7 cellular contexts compared by ENCODE assay signal in the genomic region with DNA sequence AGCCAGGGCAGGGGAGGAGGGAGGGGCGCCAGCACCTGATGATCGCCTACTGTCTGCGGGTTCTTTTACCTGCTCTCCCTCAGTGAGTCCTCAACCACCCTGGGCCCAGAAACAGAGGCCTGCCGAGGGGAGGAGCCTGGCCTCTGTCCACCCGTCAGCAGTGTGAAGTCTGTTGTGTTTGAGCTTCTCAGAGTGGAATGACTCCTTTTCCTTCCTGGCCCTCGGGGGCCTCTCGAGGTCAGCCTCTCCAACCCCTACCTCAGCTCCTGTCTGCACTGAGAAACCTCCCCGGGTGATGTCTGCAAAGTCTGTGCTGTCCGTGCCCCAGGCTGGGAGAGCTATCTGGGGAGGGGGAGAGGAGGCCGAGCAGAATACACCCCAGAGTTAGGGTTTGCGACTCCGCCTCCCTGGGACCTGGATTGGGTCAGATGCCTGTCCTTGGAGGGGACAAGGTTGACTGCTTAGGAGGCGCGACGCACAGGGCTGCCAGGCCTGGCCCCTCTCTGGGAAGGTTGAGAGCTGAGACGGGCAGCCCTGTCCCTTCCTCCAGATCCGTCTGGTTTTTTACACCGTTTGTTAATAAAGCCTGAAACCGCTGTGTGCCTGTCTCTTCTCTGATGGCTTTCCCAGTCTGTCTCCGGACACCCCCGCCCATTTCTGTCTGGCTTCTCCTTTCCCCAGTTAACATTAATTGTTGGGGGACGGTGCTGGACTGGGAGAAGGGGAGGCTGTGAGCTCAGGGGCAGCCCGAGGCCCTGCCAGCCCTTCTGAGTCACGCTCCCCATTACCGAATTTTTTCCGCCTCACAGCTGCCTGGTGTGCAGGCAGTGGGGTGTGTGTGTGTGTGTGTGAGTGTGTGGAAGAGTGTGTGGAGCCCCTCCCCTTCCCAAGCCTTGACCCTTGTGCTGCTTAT. TPM values are rescaled to one million over a fixed set of nuclear protein-coding genes. Genes with fewer than 3 reads are reported as not detected.
DNase-seq lines count a peak whose midpoint lies in the region; ATAC-seq and TF ChIP-seq lines count a peak whose summit lies in the region.

No MANE protein-coding gene starts in this region.

- DNase-seq in HS-27A (ENCODE audit: low read depth) (peak; percentile 92), WTC11 (ENCODE audit: low spot score) (no peak), dermis microvascular lymphatic vessel endothelial cell (ENCODE audit: low read depth in 2 of 2) (peak; percentile 74 to 89), mesothelial cell of epicardium (ENCODE audit: low spot score in 2 of 2, unreplicated experiment in 2 of 2) (no peak), ecto neural progenitor cell (ENCODE audit: low spot score) (no peak), pons (ENCODE audit: low spot score) (no peak)
- no peak for DNase-seq in stimulated activated naive CD8-positive, alpha-beta T cell treated with anti-CD3 and anti-CD28 coated beads, Interleukin-15, amount 100 ng/mL, for 72 hours

- TF ChIP-seq CTCF in WTC11 (IDR thresholded peaks at IDR 0.05) (no peak), mesothelial cell of epicardium (IDR thresholded peaks at IDR 0.05; ENCODE audit: unreplicated experiment) (no peak)

- H3K9me3 Mint-ChIP-seq in WTC11: no peaks in the 10 kb centered on the region
- no peaks in the 10 kb centered on the region for H3K9me3 Mint-ChIP-seq in mesothelial cell of epicardium
- H3K9me3 Mint-ChIP-seq in stimulated activated naive CD8-positive, alpha-beta T cell treated with anti-CD3 and anti-CD28 coated beads, Interleukin-15, amount 100 ng/mL, for 72 hours: no peaks in the 10 kb centered on the region

- CTCF ChIA-PET in WTC11 (lab: Charles Lee): interaction anchor here (0.9 to 13.5 kb wide), 7 partner anchors 17 to 341 kb away, joined by 3 to 96 read pairs (median 4); a partner anchor contains a TSS

- ATAC-seq in WTC11: peak; percentile 12
- ATAC-seq in stimulated activated naive CD8-positive, alpha-beta T cell treated with anti-CD3 and anti-CD28 coated beads, Interleukin-15, amount 100 ng/mL, for 72 hours: no peak

- H3K4me1 Mint-ChIP-seq in WTC11 (peaks cover 19% of the 10 kb centered on the region), mesothelial cell of epicardium (peaks cover 23% of the 10 kb centered on the region)
- peaks cover 39% of the 10 kb centered on the region for H3K4me1 Mint-ChIP-seq in stimulated activated naive CD8-positive, alpha-beta T cell treated with anti-CD3 and anti-CD28 coated beads, Interleukin-15, amount 100 ng/mL, for 72 hours

- peak overlapping the region; percentile 53 for H3K4me3 Mint-ChIP-seq in WTC11
- peak overlapping the region; percentile 56 for H3K4me3 Mint-ChIP-seq in mesothelial cell of epicardium
- peak overlapping the region; percentile 45 to 61 for H3K4me3 Mint-ChIP-seq in stimulated activated naive CD8-positive, alpha-beta T cell treated with anti-CD3 and anti-CD28 coated beads, Interleukin-15, amount 100 ng/mL, for 72 hours

- H3K27me3 Mint-ChIP-seq in WTC11 (ENCODE audit: low read depth) (peaks cover 3% of the 10 kb centered on the region), mesothelial cell of epicardium (ENCODE audit: low read depth) (no peaks in the 10 kb centered on the region)
- peaks cover 10% of the 10 kb centered on the region for H3K27me3 Mint-ChIP-seq in stimulated activated naive CD8-positive, alpha-beta T cell treated with anti-CD3 and anti-CD28 coated beads, Interleukin-15, amount 100 ng/mL, for 72 hours

- H3K36me3 Mint-ChIP-seq in WTC11 (no peaks in the 10 kb centered on the region), mesothelial cell of epicardium (no peaks in the 10 kb centered on the region)

- H3K27ac Mint-ChIP-seq in WTC11 (peak overlapping the region; percentile 9; the same call in 1 of the 2 replicates), mesothelial cell of epicardium (peak overlapping the region; percentile 86)
- peak overlapping the region in 1 of 2 donors; percentile 79 for H3K27ac Mint-ChIP-seq in stimulated activated naive CD8-positive, alpha-beta T cell treated with anti-CD3 and anti-CD28 coated beads, Interleukin-15, amount 100 ng/mL, for 72 hours

- POLR2A ChIA-PET in WTC11 (lab: Charles Lee): interaction anchor here (0.6 to 1.3 kb wide), 5 partner anchors 11 to 580 kb away, joined by 4 to 5 read pairs (median 4); a partner anchor contains a TSS

TF ChIP-seq in WTC11, 78 proteins besides CTCF, POLR2A, EP300 and RAD21:
- TF ChIP-seq MXD4 (CRISPR knock-in tag; IDR thresholded peaks at IDR 0.05; ENCODE audit: borderline replicate concordance): no peak
- TF ChIP-seq OVOL2 (CRISPR knock-in tag; IDR thresholded peaks at IDR 0.05; ENCODE audit: borderline replicate concordance): no peak
- TF ChIP-seq ZNF219 (CRISPR knock-in tag; IDR thresholded peaks at IDR 0.05; ENCODE audit: borderline replicate concordance): no peak
- TF ChIP-seq ZBTB21 (CRISPR knock-in tag; IDR thresholded peaks at IDR 0.05; ENCODE audit: borderline replicate concordance): no peak
- TF ChIP-seq, protein P1, sequence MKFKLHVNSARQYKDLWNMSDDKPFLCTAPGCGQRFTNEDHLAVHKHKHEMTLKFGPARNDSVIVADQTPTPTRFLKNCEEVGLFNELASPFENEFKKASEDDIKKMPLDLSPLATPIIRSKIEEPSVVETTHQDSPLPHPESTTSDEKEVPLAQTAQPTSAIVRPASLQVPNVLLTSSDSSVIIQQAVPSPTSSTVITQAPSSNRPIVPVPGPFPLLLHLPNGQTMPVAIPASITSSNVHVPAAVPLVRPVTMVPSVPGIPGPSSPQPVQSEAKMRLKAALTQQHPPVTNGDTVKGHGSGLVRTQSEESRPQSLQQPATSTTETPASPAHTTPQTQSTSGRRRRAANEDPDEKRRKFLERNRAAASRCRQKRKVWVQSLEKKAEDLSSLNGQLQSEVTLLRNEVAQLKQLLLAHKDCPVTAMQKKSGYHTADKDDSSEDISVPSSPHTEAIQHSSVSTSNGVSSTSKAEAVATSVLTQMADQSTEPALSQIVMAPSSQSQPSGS (CRISPR knock-in tag; IDR thresholded peaks at IDR 0.05; ENCODE audit: borderline replicate concordance, low read depth): no peak
- TF ChIP-seq, protein P2, sequence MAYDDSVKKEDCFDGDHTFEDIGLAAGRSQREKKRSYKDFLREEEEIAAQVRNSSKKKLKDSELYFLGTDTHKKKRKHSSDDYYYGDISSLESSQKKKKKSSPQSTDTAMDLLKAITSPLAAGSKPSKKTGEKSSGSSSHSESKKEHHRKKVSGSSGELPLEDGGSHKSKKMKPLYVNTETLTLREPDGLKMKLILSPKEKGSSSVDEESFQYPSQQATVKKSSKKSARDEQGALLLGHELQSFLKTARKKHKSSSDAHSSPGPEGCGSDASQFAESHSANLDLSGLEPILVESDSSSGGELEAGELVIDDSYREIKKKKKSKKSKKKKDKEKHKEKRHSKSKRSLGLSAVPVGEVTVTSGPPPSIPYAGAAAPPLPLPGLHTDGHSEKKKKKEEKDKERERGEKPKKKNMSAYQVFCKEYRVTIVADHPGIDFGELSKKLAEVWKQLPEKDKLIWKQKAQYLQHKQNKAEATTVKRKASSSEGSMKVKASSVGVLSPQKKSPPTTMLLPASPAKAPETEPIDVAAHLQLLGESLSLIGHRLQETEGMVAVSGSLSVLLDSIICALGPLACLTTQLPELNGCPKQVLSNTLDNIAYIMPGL (CRISPR knock-in tag; IDR thresholded peaks at IDR 0.05): no peak
- TF ChIP-seq, protein P3, sequence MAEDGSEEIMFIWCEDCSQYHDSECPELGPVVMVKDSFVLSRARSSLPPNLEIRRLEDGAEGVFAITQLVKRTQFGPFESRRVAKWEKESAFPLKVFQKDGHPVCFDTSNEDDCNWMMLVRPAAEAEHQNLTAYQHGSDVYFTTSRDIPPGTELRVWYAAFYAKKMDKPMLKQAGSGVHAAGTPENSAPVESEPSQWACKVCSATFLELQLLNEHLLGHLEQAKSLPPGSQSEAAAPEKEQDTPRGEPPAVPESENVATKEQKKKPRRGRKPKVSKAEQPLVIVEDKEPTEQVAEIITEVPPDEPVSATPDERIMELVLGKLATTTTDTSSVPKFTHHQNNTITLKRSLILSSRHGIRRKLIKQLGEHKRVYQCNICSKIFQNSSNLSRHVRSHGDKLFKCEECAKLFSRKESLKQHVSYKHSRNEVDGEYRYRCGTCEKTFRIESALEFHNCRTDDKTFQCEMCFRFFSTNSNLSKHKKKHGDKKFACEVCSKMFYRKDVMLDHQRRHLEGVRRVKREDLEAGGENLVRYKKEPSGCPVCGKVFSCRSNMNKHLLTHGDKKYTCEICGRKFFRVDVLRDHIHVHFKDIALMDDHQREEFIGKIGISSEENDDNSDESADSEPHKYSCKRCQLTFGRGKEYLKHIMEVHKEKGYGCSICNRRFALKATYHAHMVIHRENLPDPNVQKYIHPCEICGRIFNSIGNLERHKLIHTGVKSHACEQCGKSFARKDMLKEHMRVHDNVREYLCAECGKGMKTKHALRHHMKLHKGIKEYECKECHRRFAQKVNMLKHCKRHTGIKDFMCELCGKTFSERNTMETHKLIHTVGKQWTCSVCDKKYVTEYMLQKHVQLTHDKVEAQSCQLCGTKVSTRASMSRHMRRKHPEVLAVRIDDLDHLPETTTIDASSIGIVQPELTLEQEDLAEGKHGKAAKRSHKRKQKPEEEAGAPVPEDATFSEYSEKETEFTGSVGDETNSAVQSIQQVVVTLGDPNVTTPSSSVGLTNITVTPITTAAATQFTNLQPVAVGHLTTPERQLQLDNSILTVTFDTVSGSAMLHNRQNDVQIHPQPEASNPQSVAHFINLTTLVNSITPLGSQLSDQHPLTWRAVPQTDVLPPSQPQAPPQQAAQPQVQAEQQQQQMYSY (CRISPR knock-in tag; IDR thresholded peaks at IDR 0.05): no peak

RNA-seq across cellular contexts. Expression of a gene that starts 1.0 kb away (rescaled TPM):
- 1.8 to 2.9 TPM (median 2.5 TPM) in 3 replicates for total RNA-seq in WTC11 (2021)
- under 0.01 and 0.13 TPM in 2 replicates for total RNA-seq in dermis microvascular lymphatic vessel endothelial cell
- 7.0 to 8.5 TPM (median 7.8 TPM) in 3 replicates for total RNA-seq in mesothelial cell of epicardium

RNA-seq across cellular contexts. Expression of a gene that starts 2.2 kb away (rescaled TPM):
- 71.9 to 87.7 TPM (median 74.8 TPM) in 3 replicates for total RNA-seq in WTC11 (2021)
- 8.9 and 9.1 TPM in 2 replicates for total RNA-seq in dermis microvascular lymphatic vessel endothelial cell
- 52.6 to 54.4 TPM (median 53.1 TPM) in 3 replicates for total RNA-seq in mesothelial cell of epicardium

RNA-seq across cellular contexts. Expression of a gene that starts 10.8 kb away (rescaled TPM):
- 14.0 to 23.6 TPM (median 17.8 TPM) in 3 replicates for total RNA-seq in WTC11 (2021)
- total RNA-seq in dermis microvascular lymphatic vessel endothelial cell: 0.77 and 2.1 TPM in 2 replicates
- total RNA-seq in mesothelial cell of epicardium: 19.0 to 23.1 TPM (median 22.0 TPM) in 3 replicates

RNA-seq across cellular contexts. Expression of a gene that starts 22.7 kb away (rescaled TPM):
- total RNA-seq in WTC11 (2021) (2.1 to 2.5 TPM (median 2.2 TPM) in 3 replicates), dermis microvascular lymphatic vessel endothelial cell (not detected in 2 replicates), mesothelial cell of epicardium (not detected in 3 replicates)

RNA-seq across cellular contexts. Expression of a gene that starts 25.8 kb away (rescaled TPM):
- total RNA-seq in WTC11 (2021) (96.3 to 96.6 TPM (median 96.4 TPM) in 3 replicates), dermis microvascular lymphatic vessel endothelial cell (61.0 and 75.9 TPM in 2 replicates), mesothelial cell of epicardium (35.0 to 39.2 TPM (median 38.6 TPM) in 3 replicates)

Comparison
In these comparisons a context has a peak if more than half of its experiments do, and no peak if none do; other contexts are left out.
1. DNase-seq: peak in HS-27A (single experiment) and dermis microvascular lymphatic vessel endothelial cell (2 of 2); none in WTC11 (single experiment), mesothelial cell of epicardium (0 of 2), stimulated activated naive CD8-positive, alpha-beta T cell treated with anti-CD3 and anti-CD28 coated beads, Interleukin-15, amount 100 ng/mL, for 72 hours (0 of 2), ecto neural progenitor cell (single experiment) and pons (single experiment).
2. Peak in every context shown above with its lines, with median percentiles within 50 percentile points of each other: H3K4me3 Mint-ChIP-seq.